ENCODE assay signal across 29 cellular contexts in the genomic region with DNA sequence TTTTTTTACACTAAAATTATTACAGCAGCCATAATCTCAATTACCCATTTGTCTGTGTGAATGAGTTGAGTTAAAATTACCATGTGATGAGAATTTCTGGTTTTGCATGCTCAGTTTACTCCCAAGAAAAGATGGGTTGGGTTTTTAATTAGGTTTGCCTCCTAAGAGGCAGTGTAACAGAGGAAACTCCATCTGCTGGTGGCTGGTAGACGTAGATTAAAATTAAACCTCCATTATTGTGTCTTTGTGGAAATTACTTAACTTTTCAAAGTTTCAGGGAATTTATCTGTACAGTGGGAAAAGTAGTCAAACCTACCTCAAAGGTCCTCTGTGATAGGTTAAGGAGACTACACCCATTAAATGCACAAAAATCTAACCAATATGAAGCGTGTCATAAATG.
DNase-seq lines count a peak whose midpoint lies in the region; ATAC-seq, FAIRE-seq and TF ChIP-seq lines count a peak whose summit lies in the region.
"Had no signal": no experiment of that assay in that cellular context is flagged by ENCODE, and none has a peak within 500 bp of the region (broad histone marks: within the 10 kb centered on the region; RNA-seq: fewer than 3 reads in every experiment).

No MANE protein-coding gene starts in this region.

- CTCF ChIA-PET in HepG2 (lab: Yijun Ruan, JAX; ENCODE audit: low intra/inter-chr PET ratio, low total read pairs), result no interaction called here

- DNase-seq in ACHN (peak; percentile 8), RKO (ENCODE audit: low spot score) (peak; percentile 17), epithelial cell of esophagus (ENCODE audit: low read depth) (peak; percentile 10), medulla oblongata (ENCODE audit: extremely low spot score) (no peak), HepG2 (ENCODE audit: low spot score) (no peak), NCI-H510A treated with DMSO at 0.1 percent for 48 hours (lab: John Stamatoyannopoulos, UW) (no peak)
- DNase-seq: activated CD4-positive, alpha-beta memory T cell treated with anti-CD3 and anti-CD28 coated beads, Interleukin-2, amount 10 ng/mL, durations not matched to agents 7 days and 5 days; activated CD4-positive, CD25-positive, alpha-beta regulatory T cell; activated naive CD4-positive, alpha-beta T cell treated with Interleukin-2 at 50 U/mL for 16 hours; activated T-cell treated with anti-CD3 and anti-CD28 coated beads, Interleukin-2, amount 50 U/mL, for 1 hour; amniotic stem cell; CD4-positive, CD25-positive, alpha-beta regulatory T cell; central memory CD4-positive, alpha-beta T cell; effector CD4-positive, alpha-beta T cell; esophagus squamous epithelium; left cardiac atrium; MG63; NCI-H146; NCI-H748 treated with DMSO at 0.1 percent for 48 hours; stimulated activated CD4-positive, alpha-beta T cell treated with anti-CD3 and anti-CD28 coated beads, Interleukin-1b, Interleukin-23, amount 100 ng/mL, for 48 hours had no signal

- intact Hi-C loops in HepG2 (cut with micrococcal nuclease; ENCODE audit: unreplicated experiment), result loop anchor here (10.0 kb wide), 1 partner anchor 258 kb away; no protein-coding TSS in a partner anchor

- ATAC-seq in HG03565 (IDR thresholded peaks at IDR 0.05; ENCODE audit: unreplicated experiment) (no peak), HepG2 (no peak)
- ATAC-seq: left cardiac atrium; stimulated activated memory B cell treated with anti-CD40 and anti-IgM and Interleukin-4, amounts not matched to agents 10 μg/mL and 1 μg/mL and 100 μg/mL, for 72 hours had no signal

- FAIRE-seq in HepG2 (lab: Jason Lieb, UNC), result no peak
- FAIRE-seq: GM12892, GM19239, H54, RCC 7860 had no signal

- peak; percentile 45 for TF ChIP-seq CTCF in epithelial cell of esophagus (IDR thresholded peaks at IDR 0.05; ENCODE audit: insufficient read depth, low read depth, low read length, missing control alignments)
- no peak for TF ChIP-seq CTCF in HepG2 (CRISPR knock-in tag; IDR thresholded peaks at IDR 0.05)

- in situ Hi-C loops in ACHN (cut with HindIII; ENCODE audit: low pct_ligation_motif_present, low pct_unique_long_range_greater_than_20kb, low sequenced_read_pairs) (no loop called here), HepG2 (cut with HindIII; ENCODE audit: extremely low pct_ligation_motif_present, low pct_unique_long_range_greater_than_20kb) (loop anchor here (25.0 kb wide), 1 partner anchor 540 kb away; no protein-coding TSS in a partner anchor)

- 2% methylated on average over 2 of the region's 2 CpGs for WGBS in HepG2 (ENCODE audit: low lambda C conversion rate)

- H3K9ac ChIP-seq in HepG2 (ENCODE audit: insufficient read depth, low read depth, low read length), result no peak overlapping the region

- H4K20me1 ChIP-seq in HepG2 (ENCODE audit: insufficient read depth, low read length), result no peaks in the 10 kb centered on the region

- TF ChIP-seq POLR2A in HepG2 (IDR thresholded peaks at IDR 0.05; ENCODE audit: insufficient read depth in 1 of 2, low read depth in 2 of 2, low read length in 2 of 2), result no peak

- POLR2A ChIA-PET in HepG2 (lab: Yijun Ruan, JAX), result no interaction called here

- no peak overlapping the region for H3K27ac ChIP-seq in HepG2 (ENCODE audit: extremely low read length, insufficient read depth, low read length)
- H3K27ac ChIP-seq: esophagus squamous epithelium, SK-N-MC, thoracic aorta had no signal

- H2AFZ ChIP-seq in HepG2 (ENCODE audit: low read length), result no peak overlapping the region

- BruUV-seq in HepG2 (replicated peaks; lab: Mats Ljungman, UMichigan), result no TSS peak

- TF ChIP-seq RAD21 in Ishikawa (IDR thresholded peaks at IDR 0.05; ENCODE audit: low read depth) (0 out of 2 replicates have a peak, but pooled peaks have one; percentile 4), HepG2 (CRISPR knock-in tag; IDR thresholded peaks at IDR 0.05) (no peak)

- TF ChIP-seq EP300 in Ishikawa (IDR thresholded peaks at IDR 0.05; ENCODE audit: borderline replicate concordance) (no peak), HepG2 (IDR thresholded peaks at IDR 0.05; ENCODE audit: low read depth in 2 of 2, low read length in 2 of 2) (no peak), HepG2 (CRISPR knock-in tag; IDR thresholded peaks at IDR 0.05; ENCODE audit: borderline replicate concordance) (no peak)

- H3K27me3 ChIP-seq in HepG2 (ENCODE audit: control insufficient read depth in 1 of 2, insufficient read depth in 2 of 2, low read length in 2 of 2), result no peaks in the 10 kb centered on the region
- H3K27me3 ChIP-seq: esophagus squamous epithelium, MG63 had no signal

- no peaks in the 10 kb centered on the region for H3K9me3 ChIP-seq in HepG2 (ENCODE audit: low read length)
- H3K9me3 ChIP-seq: esophagus squamous epithelium, MG63, thoracic aorta had no signal

- H3K4me3 ChIP-seq in epithelial cell of esophagus (ENCODE audit: low read length) (no peak overlapping the region), HepG2 (replicated peaks in 1 of 3; ENCODE audit: insufficient read depth in 1 of 3, low read depth in 2 of 3, low read length in 3 of 3) (no peak overlapping the region)
- H3K4me3 ChIP-seq: esophagus squamous epithelium, MG63, SK-N-MC, thoracic aorta had no signal

- H3K4me2 ChIP-seq in HepG2 (ENCODE audit: low read depth, low read length), result no peak overlapping the region

- no peaks in the 10 kb centered on the region for H3K4me1 ChIP-seq in HepG2 (ENCODE audit: insufficient read depth, low read length)
- H3K4me1 ChIP-seq: esophagus squamous epithelium had no signal

- no peaks in the 10 kb centered on the region for H3K36me3 ChIP-seq in HepG2 (replicated peaks in 1 of 2; ENCODE audit: control insufficient read depth in 1 of 2, insufficient read depth in 2 of 2, low read length in 2 of 2)
- H3K36me3 ChIP-seq: esophagus squamous epithelium, MG63, thoracic aorta had no signal

- no peaks in the 10 kb centered on the region for H3K79me2 ChIP-seq in HepG2 (ENCODE audit: insufficient read depth, low read length)

TF ChIP-seq in Ishikawa, 13 proteins besides CTCF, POLR2A, EP300 and RAD21 (continues in another document):
- TF ChIP-seq USF1 (IDR thresholded peaks at IDR 0.05), result no peak
- no peak for TF ChIP-seq FOXM1 (IDR thresholded peaks at IDR 0.05; ENCODE audit: borderline replicate concordance, low read depth)

TF ChIP-seq in HepG2, 621 proteins besides CTCF, POLR2A, EP300 and RAD21:
- TF ChIP-seq, protein P1, sequence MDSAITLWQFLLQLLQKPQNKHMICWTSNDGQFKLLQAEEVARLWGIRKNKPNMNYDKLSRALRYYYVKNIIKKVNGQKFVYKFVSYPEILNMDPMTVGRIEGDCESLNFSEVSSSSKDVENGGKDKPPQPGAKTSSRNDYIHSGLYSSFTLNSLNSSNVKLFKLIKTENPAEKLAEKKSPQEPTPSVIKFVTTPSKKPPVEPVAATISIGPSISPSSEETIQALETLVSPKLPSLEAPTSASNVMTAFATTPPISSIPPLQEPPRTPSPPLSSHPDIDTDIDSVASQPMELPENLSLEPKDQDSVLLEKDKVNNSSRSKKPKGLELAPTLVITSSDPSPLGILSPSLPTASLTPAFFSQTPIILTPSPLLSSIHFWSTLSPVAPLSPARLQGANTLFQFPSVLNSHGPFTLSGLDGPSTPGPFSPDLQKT (CRISPR knock-in tag; IDR thresholded peaks at IDR 0.05; ENCODE audit: borderline replicate concordance), result no peak
- TF ChIP-seq ZBTB3 (CRISPR knock-in tag; IDR thresholded peaks at IDR 0.05; ENCODE audit: borderline replicate concordance, low read depth) (no peak), ZBTB7B (CRISPR knock-in tag; IDR thresholded peaks at IDR 0.05) (no peak), ZNF775 (CRISPR knock-in tag; IDR thresholded peaks at IDR 0.05; ENCODE audit: borderline replicate concordance) (no peak), ZNF576 (CRISPR knock-in tag; IDR thresholded peaks at IDR 0.05) (no peak), ZNF780A (CRISPR knock-in tag; IDR thresholded peaks at IDR 0.05) (no peak), NFYB (CRISPR knock-in tag; IDR thresholded peaks at IDR 0.05) (no peak)

Comparison
In these comparisons a context has a peak if more than half of its experiments do, and no peak if none do; other contexts are left out.
1. DNase-seq: peak in ACHN (single experiment), RKO (single experiment) and epithelial cell of esophagus (single experiment); none in medulla oblongata (single experiment), HepG2 (single experiment) and NCI-H510A treated with DMSO at 0.1 percent for 48 hours (single experiment).